ENCODE assay signal across 31 cellular contexts in the genomic region with DNA sequence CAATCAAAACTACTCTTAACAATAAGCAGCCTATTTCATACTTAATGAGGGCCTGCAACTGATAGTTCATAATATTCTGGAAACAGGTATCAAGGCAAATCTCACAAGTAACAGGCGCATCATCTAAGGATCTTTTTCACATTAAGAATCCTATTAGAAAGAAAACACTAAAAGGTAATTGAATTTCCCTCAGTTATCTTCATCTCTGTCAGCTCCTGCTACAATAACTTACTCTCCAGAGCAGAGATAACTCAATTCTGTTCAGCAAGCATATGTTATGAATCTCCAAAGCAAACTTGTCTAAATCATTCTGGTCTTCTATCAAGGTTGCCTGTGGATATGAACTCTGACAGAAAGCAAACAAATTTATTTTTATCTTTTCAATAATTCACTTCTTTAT.
"Had no signal": no experiment of that assay in that cellular context is flagged by ENCODE, and none has a peak within 500 bp of the region (broad histone marks: within the 10 kb centered on the region; RNA-seq: fewer than 3 reads in every experiment).

No MANE protein-coding gene starts in this region.

- H3K27me3 ChIP-seq: adrenal gland, body of pancreas, brain microvascular endothelial cell, breast epithelium had no signal

- H3K4me3 ChIP-seq: adrenal gland, body of pancreas, breast epithelium had no signal

- H3K4me1 ChIP-seq: adrenal gland, breast epithelium had no signal

- H3K36me3 ChIP-seq: adrenal gland, brain microvascular endothelial cell, breast epithelium had no signal

- DNase-seq: activated B cell treated with CpG ODN at 0.5 μM for 24 hours; activated CD4-positive, alpha-beta memory T cell treated with anti-CD3 and anti-CD28 coated beads for 36 hours; activated CD4-positive, alpha-beta T cell treated with anti-CD3 and anti-CD28 coated beads for 4 hours; activated CD4-positive, alpha-beta T cell treated with anti-CD3 and anti-CD28 coated beads, Interleukin-2, amount 10 ng/mL, durations not matched to agents 24 days and 14 days; activated CD4-positive, alpha-beta T cell treated with anti-CD3 and anti-CD28 coated beads, Interleukin-2, amount 50 U/mL, for 1 hour; activated CD4-positive, alpha-beta T cell treated with anti-CD3 and anti-CD28 coated beads, Interleukin-2, amount 50 U/mL, for 4 hours; activated CD4-positive, CD25-positive, alpha-beta regulatory T cell treated with anti-CD3 and anti-CD28 coated beads, Interleukin-2, amount 50 U/mL, for 72 hours; activated CD8-positive, alpha-beta memory T cell treated with anti-CD3 and anti-CD28 coated beads, Interleukin-2, amount 50 U/mL, for 4 hours; activated CD8-positive, alpha-beta T cell treated with anti-CD3 and anti-CD28 coated beads for 36 hours; activated effector memory CD4-positive, alpha-beta T cell treated with anti-CD3 and anti-CD28 coated beads, Interleukin-2, amount 50 U/mL, for 16 hours; activated gamma-delta T cell treated with Interleukin-2 at 50 U/mL for 16 hours; activated naive CD4-positive, alpha-beta T cell; activated naive CD4-positive, alpha-beta T cell treated with anti-CD3 and anti-CD28 coated beads for 36 hours; activated naive CD4-positive, alpha-beta T cell treated with anti-CD3 and anti-CD28 coated beads, Interleukin-2, amount 50 U/mL, for 16 hours; activated naive CD8-positive, alpha-beta T cell treated with anti-CD3 and anti-CD28 coated beads for 36 hours; activated T-cell treated with anti-CD3 and anti-CD28 coated beads for 4 hours; activated T-cell treated with anti-CD3 and anti-CD28 coated beads, Interleukin-2, amount 50 U/mL, for 1 hour; activated T-cell treated with anti-CD3 and anti-CD28 coated beads, Interleukin-2, amount 50 U/mL, for 4 hours; activated T-cell treated with anti-CD3 and anti-CD28 coated beads, Interleukin-2, amount 50 U/mL, for 72 hours; adrenal gland; amniotic stem cell; aorta; body of pancreas; brain microvascular endothelial cell; central memory CD4-positive, alpha-beta T cell; T-helper 2 cell; T-helper 9 cell had no signal

- H3K9me3 ChIP-seq: body of pancreas, breast epithelium had no signal

- H3K27ac ChIP-seq: adrenal gland, body of pancreas, brain microvascular endothelial cell, breast epithelium, VCaP had no signal

- FAIRE-seq: astrocyte, TTC549 had no signal
